25 cellular contexts compared by ENCODE assay signal in genomic region chr14:76109087-76109880, GRCh38. TPM values are rescaled to one million over a fixed set of nuclear protein-coding genes. Genes with fewer than 3 reads are reported as not detected.
DNase-seq lines count a peak whose midpoint lies in the region; ATAC-seq and TF ChIP-seq lines count a peak whose summit lies in the region.
"Had no signal": no experiment of that assay in that cellular context is flagged by ENCODE, and none has a peak within 500 bp of the region (broad histone marks: within the 10 kb centered on the region; RNA-seq: fewer than 3 reads in every experiment).

No MANE protein-coding gene starts in this region.

- CTCF ChIA-PET in WTC11 (lab: Charles Lee), result interaction anchor here (1.1 kb wide), 1 partner anchor 25 kb away, joined by 4 read pairs; no protein-coding TSS in a partner anchor

- H3K4me3 Mint-ChIP-seq in WTC11, result no peak overlapping the region
- H3K4me3 Mint-ChIP-seq: activated naive CD4-positive, alpha-beta T cell treated with anti-CD3 and anti-CD28 coated beads, Interleukin-2, amount 50 U/mL, for 24 hours; endodermal cell; memory B cell; naive thymus-derived CD4-positive, alpha-beta T cell had no signal

- H3K4me1 ChIP-seq in adipocyte (ENCODE audit: control insufficient read depth, insufficient read depth, low read length) (peaks cover 11% of the 10 kb centered on the region), psoas muscle (no peaks in the 10 kb centered on the region)
- H3K4me1 ChIP-seq: right lobe of liver, transverse colon had no signal

- H3K4me1 Mint-ChIP-seq in WTC11, result peaks cover 36% of the 10 kb centered on the region
- H3K4me1 Mint-ChIP-seq: activated naive CD4-positive, alpha-beta T cell treated with anti-CD3 and anti-CD28 coated beads, Interleukin-2, amount 50 U/mL, for 24 hours; memory B cell; naive thymus-derived CD4-positive, alpha-beta T cell had no signal

- intact Hi-C loops in psoas muscle (cut with DNase I), result no loop called here

- no peak for TF ChIP-seq POLR2A in GM18505 (IDR thresholded peaks at IDR 0.05; ENCODE audit: borderline replicate concordance, extremely low read depth, insufficient read depth, insufficient read length)

- H3K27me3 ChIP-seq in adipocyte (replicated peaks; ENCODE audit: control insufficient read depth, insufficient read depth, low read length), result peaks cover 51% of the 10 kb centered on the region
- peaks cover 0 to 3% (median 0%) of the 10 kb centered on the region in 3 donors for H3K27me3 ChIP-seq in psoas muscle (ENCODE audit: insufficient read depth in 3 of 3, low read length in 2 of 3)
- H3K27me3 ChIP-seq: right lobe of liver, transverse colon had no signal

- no peak overlapping the region for H3K27ac Mint-ChIP-seq in WTC11
- H3K27ac Mint-ChIP-seq: activated naive CD4-positive, alpha-beta T cell treated with anti-CD3 and anti-CD28 coated beads, Interleukin-2, amount 50 U/mL, for 24 hours; endodermal cell; memory B cell; naive thymus-derived CD4-positive, alpha-beta T cell had no signal

- ATAC-seq in psoas muscle (peak; percentile 42 to 90 (median 80)), GM18505 (IDR thresholded peaks at IDR 0.05; ENCODE audit: unreplicated experiment) (no peak), GM19452 (IDR thresholded peaks at IDR 0.05; ENCODE audit: unreplicated experiment) (no peak), WTC11 (no peak)
- ATAC-seq: activated CD4-positive, CD25-positive, alpha-beta regulatory T cell treated with anti-CD3 and anti-CD28 coated beads, Interleukin-2, amount 50 U/mL, for 24 hours; GM12878; K562; naive thymus-derived CD4-positive, alpha-beta T cell had no signal

- no peak overlapping the region for H3K27ac ChIP-seq in psoas muscle
- H3K27ac ChIP-seq: right lobe of liver, transverse colon had no signal

- H3K27me3 Mint-ChIP-seq in WTC11 (ENCODE audit: low read depth), result no peaks in the 10 kb centered on the region

- H3K4me3 ChIP-seq in adipocyte (ENCODE audit: low read length) (no peak overlapping the region), psoas muscle (no peak overlapping the region)
- H3K4me3 ChIP-seq: GM12878, K562, right lobe of liver, transverse colon had no signal

- H3K9ac ChIP-seq in adipocyte (ENCODE audit: low read length), result no peak overlapping the region

- peaks cover 7% of the 10 kb centered on the region for H3K9me3 Mint-ChIP-seq in WTC11

- no peaks in the 10 kb centered on the region for H3K36me3 Mint-ChIP-seq in WTC11
- H3K36me3 Mint-ChIP-seq: activated naive CD4-positive, alpha-beta T cell treated with anti-CD3 and anti-CD28 coated beads, Interleukin-2, amount 50 U/mL, for 24 hours; memory B cell had no signal

- WGBS in psoas muscle, 3 donors, result 59 to 64% (median 62%) methylated on average over 14 of the region's 14 CpGs

- POLR2A ChIA-PET in WTC11 (lab: Charles Lee), result no interaction called here

- peaks cover 7% of the 10 kb centered on the region for H3K9me3 ChIP-seq in adipocyte (ENCODE audit: control insufficient read depth, low read length)
- H3K9me3 ChIP-seq in psoas muscle, result no peaks in the 10 kb centered on the region
- H3K9me3 ChIP-seq: right lobe of liver, transverse colon had no signal

- no peaks in the 10 kb centered on the region for H3K36me3 ChIP-seq in adipocyte (ENCODE audit: control insufficient read depth, insufficient read depth, low read length, severe bottlenecking)
- no peaks in the 10 kb centered on the region for H3K36me3 ChIP-seq in psoas muscle (ENCODE audit: insufficient read depth in 1 of 2, low read depth in 1 of 2)
- H3K36me3 ChIP-seq: right lobe of liver, transverse colon had no signal

- no peak for TF ChIP-seq CTCF in psoas muscle (IDR thresholded peaks at IDR 0.05)
- TF ChIP-seq CTCF in WTC11 (IDR thresholded peaks at IDR 0.05), result no peak

- DNase-seq in DMS79 (lab: John Stamatoyannopoulos, UW) (peak; percentile 54), HuH-7 (ENCODE audit: low spot score) (peak; percentile 30), adipocyte (ENCODE audit: low read depth) (peak; percentile 25), psoas muscle (peak in 1 of 2 donors; percentile 83), WTC11 (ENCODE audit: low spot score) (no peak)
- DNase-seq in effector CD8-positive, alpha-beta T cell (lab: John Stamatoyannopoulos, UW), result no peak
- DNase-seq: COR-L47; endodermal cell; foreskin melanocyte; GF-D8; HCEC 1CT; naive thymus-derived CD4-positive, alpha-beta T cell; NCI-H2029 treated with DMSO at 0.1 percent for 48 hours; NCI-H524; stimulated activated naive CD4-positive, alpha-beta T cell; T1000; transverse colon had no signal

TF ChIP-seq in WTC11, 78 proteins besides CTCF, POLR2A, EP300 and RAD21:
- no peak for TF ChIP-seq HMGA2 (CRISPR knock-in tag; IDR thresholded peaks at IDR 0.05)
- no peak for TF ChIP-seq ATF2 (CRISPR knock-in tag; IDR thresholded peaks at IDR 0.05; ENCODE audit: borderline replicate concordance, low read depth)
- TF ChIP-seq OVOL2 (CRISPR knock-in tag; IDR thresholded peaks at IDR 0.05; ENCODE audit: borderline replicate concordance), result no peak
- no peak for TF ChIP-seq FOXP1 (CRISPR knock-in tag; IDR thresholded peaks at IDR 0.05; ENCODE audit: borderline replicate concordance)
- TF ChIP-seq PRDM15 (CRISPR knock-in tag; IDR thresholded peaks at IDR 0.05), result no peak
- no peak for TF ChIP-seq ATF1 (CRISPR knock-in tag; IDR thresholded peaks at IDR 0.05)
- TF ChIP-seq ZBTB21 (CRISPR knock-in tag; IDR thresholded peaks at IDR 0.05; ENCODE audit: borderline replicate concordance), result no peak
- TF ChIP-seq AFF4 (CRISPR knock-in tag; IDR thresholded peaks at IDR 0.05; ENCODE audit: borderline replicate concordance), result no peak

RNA-seq across cellular contexts. Expression of gene GPATCH2L, which starts 42.4 kb away (rescaled TPM):
- 10 to 100 TPM; 29.9 to 42.6 (median 34.6) TPM for total RNA-seq in psoas muscle
- 10 to 100 TPM in 1 of 3 donors, 1 to 10 TPM in 2; 6.2 to 17.6 (median 7.5) TPM for polyA plus RNA-seq in psoas muscle
- 67.2 to 70.6 TPM (median 67.8 TPM) in 3 replicates for total RNA-seq in WTC11 (2021)

Comparison
In these comparisons a context has a peak if more than half of its experiments do, and no peak if none do; other contexts are left out.
1. DNase-seq: peak in DMS79 (single experiment), HuH-7 (single experiment) and adipocyte (single experiment); none in effector CD8-positive, alpha-beta T cell (single experiment) and WTC11 (single experiment).
2. ATAC-seq: peak in psoas muscle (4 of 4); none in GM18505 (single experiment), GM19452 (single experiment) and WTC11 (single experiment).